25 cellular contexts compared by ENCODE assay signal in genomic region chr3:124632566-124633140, GRCh38.
"Had no signal": no experiment of that assay in that cellular context is flagged by ENCODE, and none has a peak within 500 bp of the region (broad histone marks: within the 10 kb centered on the region; RNA-seq: fewer than 3 reads in every experiment).

No MANE protein-coding gene starts in this region.

- H3K9ac ChIP-seq: SK-N-SH had no signal

- H3K9me3 Mint-ChIP-seq: activated CD4-positive, alpha-beta T cell treated with anti-CD3 and anti-CD28 coated beads, Interleukin-2, amount 10 ng/mL, durations not matched to agents 7 days and 5 days; activated naive CD4-positive, alpha-beta T cell treated with anti-CD3 and anti-CD28 coated beads for 36 hours; activated naive CD4-positive, alpha-beta T cell treated with anti-CD3 and anti-CD28 coated beads, Interleukin-2, amount 50 U/mL, for 72 hours; activated T-cell treated with anti-CD3 and anti-CD28 coated beads, Interleukin-2, amount 50 U/mL, for 24 hours; activated T-helper 2 cell treated with anti-CD3 and anti-CD28 coated beads, Interferon-gamma antibody, Interleukin-2, Interleukin-4, amounts not matched to agents 10 μg/mL and 5 μg/mL and 100 μg/mL, durations not matched to agents 14 hours and 24 hours and 36 hours; T-helper 1 cell treated with Interleukin-12 subunit alpha and Interleukin-12 subunit beta and Interleukin-4 antibody, amounts not matched to agents 30 μg/mL and 1 μg/mL, for 36 hours; T-helper 2 cell treated with Interferon-gamma antibody and Interleukin-4, amounts not matched to agents 5 μg/mL and 100 μg/mL, for 36 hours had no signal

- H3K27me3 ChIP-seq: adrenal gland, body of pancreas, breast epithelium, SJSA1 had no signal

- H3K4me2 ChIP-seq: SK-N-SH had no signal

- H3K27ac ChIP-seq: adrenal gland, breast epithelium, SJSA1 had no signal

- H3K4me1 Mint-ChIP-seq: activated CD4-positive, alpha-beta T cell treated with anti-CD3 and anti-CD28 coated beads for 36 hours had no signal

- H3K4me3 Mint-ChIP-seq: activated CD4-positive, alpha-beta T cell treated with anti-CD3 and anti-CD28 coated beads for 36 hours; activated CD4-positive, alpha-beta T cell treated with anti-CD3 and anti-CD28 coated beads, Interleukin-2, amount 10 ng/mL, durations not matched to agents 7 days and 5 days; activated CD8-positive, alpha-beta T cell treated with anti-CD3 and anti-CD28 coated beads, Interleukin-2, amount 10 ng/mL, durations not matched to agents 7 days and 5 days; activated naive CD4-positive, alpha-beta T cell treated with anti-CD3 and anti-CD28 coated beads for 36 hours; activated T-cell treated with anti-CD3 and anti-CD28 coated beads, Interleukin-2, amount 50 U/mL, for 24 hours; T-helper 1 cell treated with Interleukin-12 subunit alpha and Interleukin-12 subunit beta and Interleukin-4 antibody, amounts not matched to agents 30 μg/mL and 1 μg/mL, for 36 hours; T-helper 2 cell treated with Interferon-gamma antibody and Interleukin-4, amounts not matched to agents 5 μg/mL and 100 μg/mL, for 36 hours had no signal

- H3K27ac Mint-ChIP-seq: activated CD4-positive, alpha-beta T cell treated with anti-CD3 and anti-CD28 coated beads for 36 hours; activated CD4-positive, alpha-beta T cell treated with anti-CD3 and anti-CD28 coated beads, Interleukin-2, amount 10 ng/mL, durations not matched to agents 7 days and 5 days; activated CD8-positive, alpha-beta T cell treated with anti-CD3 and anti-CD28 coated beads, Interleukin-2, amount 10 ng/mL, durations not matched to agents 7 days and 5 days; activated naive CD4-positive, alpha-beta T cell treated with anti-CD3 and anti-CD28 coated beads for 36 hours; activated T-cell treated with anti-CD3 and anti-CD28 coated beads, Interleukin-2, amount 50 U/mL, for 24 hours; activated T-helper 2 cell treated with anti-CD3 and anti-CD28 coated beads, Interferon-gamma antibody, Interleukin-2, Interleukin-4, amounts not matched to agents 10 μg/mL and 5 μg/mL and 100 μg/mL, durations not matched to agents 14 hours and 24 hours and 36 hours; T-helper 1 cell treated with Interleukin-12 subunit alpha and Interleukin-12 subunit beta and Interleukin-4 antibody, amounts not matched to agents 30 μg/mL and 1 μg/mL, for 36 hours; T-helper 2 cell treated with Interferon-gamma antibody and Interleukin-4, amounts not matched to agents 5 μg/mL and 100 μg/mL, for 36 hours had no signal

- H3K36me3 ChIP-seq: breast epithelium, SJSA1 had no signal

- H3K4me3 ChIP-seq: adrenal gland, body of pancreas, breast epithelium, K562, SJSA1 had no signal

- H3K4me1 ChIP-seq: breast epithelium had no signal

- H3K9me3 ChIP-seq: adrenal gland, body of pancreas, breast epithelium, SJSA1, SK-N-SH had no signal

- DNase-seq: activated CD4-positive, alpha-beta T cell treated with anti-CD3 and anti-CD28 coated beads for 36 hours; activated CD4-positive, alpha-beta T cell treated with anti-CD3 and anti-CD28 coated beads, Interleukin-2, amount 10 ng/mL, durations not matched to agents 7 days and 5 days; activated CD4-positive, alpha-beta T cell treated with anti-CD3 and anti-CD28 coated beads, Interleukin-2, amount 50 U/mL, for 48 hours; activated CD8-positive, alpha-beta T cell treated with anti-CD3 and anti-CD28 coated beads, Interleukin-2, amount 10 ng/mL, durations not matched to agents 7 days and 5 days; activated gamma-delta T cell treated with Interleukin-2 at 50 U/mL for 16 hours; activated naive CD4-positive, alpha-beta T cell treated with anti-CD3 and anti-CD28 coated beads for 36 hours; activated T-cell treated with anti-CD3 and anti-CD28 coated beads, Interleukin-2, amount 50 U/mL, for 24 hours; adrenal gland; body of pancreas; central memory CD4-positive, alpha-beta T cell; NCI-H1105 treated with DMSO at 0.1 percent for 48 hours; NCI-H1436; NCI-H1694; NCI-H1930; NCI-H2081 treated with DMSO at 0.1 percent for 48 hours; NCI-H226; Right ventricle myocardium superior; SK-N-SH had no signal
